ENCODE assay signal across 18 cellular contexts in the genomic region with DNA sequence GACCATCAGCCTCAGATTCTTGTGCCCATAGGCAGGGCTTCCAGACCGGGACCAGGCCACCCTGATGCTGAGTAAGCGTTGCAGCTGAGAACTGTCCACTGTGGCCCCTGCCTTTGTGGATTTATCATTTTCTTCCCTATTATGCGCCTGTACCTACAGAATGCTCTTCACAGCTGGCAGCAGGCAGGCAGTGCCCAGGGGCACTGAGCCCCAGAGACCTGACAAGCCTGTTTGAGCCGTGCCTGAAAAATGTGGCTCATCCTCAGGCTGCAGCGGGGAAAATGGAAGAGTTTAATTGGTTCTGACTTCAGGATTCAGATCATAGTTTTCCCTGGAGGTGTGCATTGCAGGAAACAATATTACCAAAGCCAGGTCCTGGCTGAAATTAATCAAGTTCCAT.
"Had no signal": no experiment of that assay in that cellular context is flagged by ENCODE, and none has a peak within 500 bp of the region (broad histone marks: within the 10 kb centered on the region; RNA-seq: fewer than 3 reads in every experiment).

No MANE protein-coding gene starts in this region.

- H3K9me3 Mint-ChIP-seq: activated naive CD4-positive, alpha-beta T cell treated with anti-CD3 and anti-CD28 coated beads, Interleukin-2, amount 10 ng/mL, durations not matched to agents 7 days and 5 days; activated T-cell treated with anti-CD3 and anti-CD28 coated beads, Interleukin-2, amount 50 U/mL, for 4 hours; immature natural killer cell; naive B cell; stimulated activated naive B cell treated with anti-CD40 and anti-IgM and Interleukin-4, amounts not matched to agents 10 μg/mL and 1 μg/mL and 100 μg/mL, for 72 hours; T-helper 1 cell treated with Interleukin-12 subunit alpha and Interleukin-12 subunit beta and Interleukin-4 antibody, amounts not matched to agents 30 μg/mL and 1 μg/mL, for 36 hours had no signal

- H3K4me3 Mint-ChIP-seq: activated naive CD4-positive, alpha-beta T cell treated with anti-CD3 and anti-CD28 coated beads, Interleukin-2, amount 10 ng/mL, durations not matched to agents 7 days and 5 days; activated T-cell treated with anti-CD3 and anti-CD28 coated beads, Interleukin-2, amount 50 U/mL, for 4 hours; immature natural killer cell; memory B cell; stimulated activated naive B cell treated with anti-CD40 and anti-IgM and Interleukin-4, amounts not matched to agents 10 μg/mL and 1 μg/mL and 100 μg/mL, for 72 hours; T-helper 1 cell treated with Interleukin-12 subunit alpha and Interleukin-12 subunit beta and Interleukin-4 antibody, amounts not matched to agents 30 μg/mL and 1 μg/mL, for 36 hours had no signal

- H3K27ac Mint-ChIP-seq: activated naive CD4-positive, alpha-beta T cell treated with anti-CD3 and anti-CD28 coated beads, Interleukin-2, amount 10 ng/mL, durations not matched to agents 7 days and 5 days; immature natural killer cell; memory B cell; stimulated activated naive B cell treated with anti-CD40 and anti-IgM and Interleukin-4, amounts not matched to agents 10 μg/mL and 1 μg/mL and 100 μg/mL, for 72 hours; T-helper 1 cell treated with Interleukin-12 subunit alpha and Interleukin-12 subunit beta and Interleukin-4 antibody, amounts not matched to agents 30 μg/mL and 1 μg/mL, for 36 hours had no signal

- ATAC-seq: activated T-cell treated with anti-CD3 and anti-CD28 coated beads, Interleukin-2, amount 50 U/mL, for 4 hours; esophagus mucosa; heart right ventricle; mucosa of descending colon; stimulated activated naive B cell treated with anti-CD40 and anti-IgM and Interleukin-4, amounts not matched to agents 10 μg/mL and 1 μg/mL and 100 μg/mL, for 72 hours had no signal

- H3K27me3 ChIP-seq: heart right ventricle, neutrophil, pancreas had no signal

- DNase-seq: activated CD4-positive, alpha-beta T cell treated with anti-CD3 and anti-CD28 coated beads, Interleukin-2, amount 50 U/mL, for 1 hour; activated CD4-positive, CD25-positive, alpha-beta regulatory T cell treated with anti-CD3 and anti-CD28 coated beads, Interleukin-2, amount 50 U/mL, for 72 hours; activated CD8-positive, alpha-beta memory T cell treated with anti-CD3 and anti-CD28 coated beads, Interleukin-2, amount 50 U/mL, for 4 hours; activated naive CD4-positive, alpha-beta T cell treated with anti-CD3 and anti-CD28 coated beads, Interleukin-2, amount 10 ng/mL, durations not matched to agents 7 days and 5 days; activated T-cell treated with anti-CD3 and anti-CD28 coated beads, Interleukin-2, amount 50 U/mL, for 4 hours; aorta; cortex of kidney; heart right ventricle; immature natural killer cell; mucosa of descending colon; naive B cell; pancreas; stimulated activated naive B cell treated with anti-CD40 and anti-IgM and Interleukin-4, amounts not matched to agents 10 μg/mL and 1 μg/mL and 100 μg/mL, for 72 hours had no signal

- H3K27me3 Mint-ChIP-seq: naive B cell had no signal

- H3K4me1 ChIP-seq: breast epithelium, pancreas had no signal

- H3K4me3 ChIP-seq: breast epithelium, heart right ventricle, mucosa of descending colon, pancreas had no signal

- H3K4me1 Mint-ChIP-seq: activated naive CD4-positive, alpha-beta T cell treated with anti-CD3 and anti-CD28 coated beads, Interleukin-2, amount 10 ng/mL, durations not matched to agents 7 days and 5 days; immature natural killer cell; memory B cell; naive B cell; stimulated activated naive B cell treated with anti-CD40 and anti-IgM and Interleukin-4, amounts not matched to agents 10 μg/mL and 1 μg/mL and 100 μg/mL, for 72 hours had no signal

- H3K27ac ChIP-seq: heart right ventricle, neutrophil, pancreas had no signal

- H3K9me3 ChIP-seq: breast epithelium, heart right ventricle, mucosa of descending colon, neutrophil, pancreas had no signal

- H3K36me3 Mint-ChIP-seq: activated naive CD4-positive, alpha-beta T cell treated with anti-CD3 and anti-CD28 coated beads, Interleukin-2, amount 10 ng/mL, durations not matched to agents 7 days and 5 days; immature natural killer cell; memory B cell; naive B cell; stimulated activated naive B cell treated with anti-CD40 and anti-IgM and Interleukin-4, amounts not matched to agents 10 μg/mL and 1 μg/mL and 100 μg/mL, for 72 hours had no signal

- H3K36me3 ChIP-seq: breast epithelium, neutrophil, pancreas had no signal
